ENCODE assay signal across 21 cellular contexts in the genomic region with DNA sequence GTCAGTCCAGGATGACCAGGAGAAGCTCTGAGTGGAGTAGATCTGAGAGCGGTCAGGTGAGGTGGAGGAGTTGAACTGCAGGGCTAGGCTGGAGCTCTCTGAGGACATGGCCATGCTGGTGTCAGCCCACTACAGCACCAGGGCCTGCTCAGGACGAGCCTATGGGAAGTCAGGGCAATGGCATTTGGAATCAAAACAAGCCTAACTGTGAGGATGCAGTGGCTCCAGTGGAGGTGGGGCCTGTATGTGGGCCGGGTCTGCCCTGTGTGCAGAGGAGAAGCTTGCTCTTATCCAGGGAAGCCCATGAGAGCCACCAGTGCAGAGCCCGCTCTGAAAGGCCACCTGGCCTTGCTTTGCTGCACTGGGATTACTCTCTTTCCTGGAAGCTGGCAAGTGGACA. TPM values are rescaled to one million over a fixed set of nuclear protein-coding genes. Genes with fewer than 3 reads are reported as not detected.
"Had no signal": no experiment of that assay in that cellular context is flagged by ENCODE, and none has a peak within 500 bp of the region (broad histone marks: within the 10 kb centered on the region; RNA-seq: fewer than 3 reads in every experiment).

No MANE protein-coding gene starts in this region.

- H3K9me3 Mint-ChIP-seq: activated CD4-positive, alpha-beta T cell treated with anti-CD3 and anti-CD28 coated beads, Interleukin-2, amount 10 ng/mL, durations not matched to agents 7 days and 5 days; activated naive CD8-positive, alpha-beta T cell treated with anti-CD3 and anti-CD28 coated beads for 36 hours; activated T-helper 1 cell treated with anti-CD3 and anti-CD28 coated beads, Interleukin-12 subunit alpha, Interleukin-12 subunit beta, Interleukin-2, Interleukin-4 antibody, amounts not matched to agents 30 ng/mL and 10 ng/mL and 1 ng/mL, durations not matched to agents 14 hours and 24 hours and 36 hours; naive thymus-derived CD4-positive, alpha-beta T cell; T-helper 2 cell treated with Interferon-gamma antibody and Interleukin-4, amounts not matched to agents 5 μg/mL and 100 μg/mL, for 36 hours had no signal

- H3K4me3 Mint-ChIP-seq: activated CD4-positive, alpha-beta T cell treated with anti-CD3 and anti-CD28 coated beads, Interleukin-2, amount 10 ng/mL, durations not matched to agents 7 days and 5 days; activated naive CD8-positive, alpha-beta T cell treated with anti-CD3 and anti-CD28 coated beads for 36 hours; activated T-helper 1 cell treated with anti-CD3 and anti-CD28 coated beads, Interleukin-12 subunit alpha, Interleukin-12 subunit beta, Interleukin-2, Interleukin-4 antibody, amounts not matched to agents 30 ng/mL and 10 ng/mL and 1 ng/mL, durations not matched to agents 14 hours and 24 hours and 36 hours; naive thymus-derived CD4-positive, alpha-beta T cell; T-helper 2 cell treated with Interferon-gamma antibody and Interleukin-4, amounts not matched to agents 5 μg/mL and 100 μg/mL, for 36 hours had no signal

- H3K4me3 ChIP-seq: breast epithelium, gastrocnemius medialis, heart right ventricle, left lung, mucosa of descending colon, right atrium auricular region, upper lobe of right lung had no signal

- H3K4me1 Mint-ChIP-seq: activated naive CD8-positive, alpha-beta T cell treated with anti-CD3 and anti-CD28 coated beads for 36 hours had no signal

- H3K36me3 Mint-ChIP-seq: activated naive CD8-positive, alpha-beta T cell treated with anti-CD3 and anti-CD28 coated beads for 36 hours; naive thymus-derived CD4-positive, alpha-beta T cell had no signal

- H3K27ac ChIP-seq: breast epithelium, gastrocnemius medialis, heart right ventricle, left lung, right atrium auricular region, upper lobe of right lung had no signal

- H3K9me3 ChIP-seq: breast epithelium, gastrocnemius medialis, heart right ventricle, left lung, mucosa of descending colon, right atrium auricular region, upper lobe of right lung had no signal

- H3K27me3 ChIP-seq: gastrocnemius medialis, right atrium auricular region had no signal

- DNase-seq: activated CD4-positive, alpha-beta T cell treated with anti-CD3 and anti-CD28 coated beads, Interleukin-2, amount 10 ng/mL, durations not matched to agents 7 days and 5 days; activated CD8-positive, alpha-beta memory T cell treated with anti-CD3 and anti-CD28 coated beads for 24 hours; activated naive CD8-positive, alpha-beta T cell treated with anti-CD3 and anti-CD28 coated beads for 36 hours; erythroblast; gastrocnemius medialis; heart right ventricle; left lung; mammary epithelial cell; mucosa of descending colon; naive thymus-derived CD4-positive, alpha-beta T cell; small intestine; stimulated activated CD4-positive, alpha-beta T cell treated with anti-CD3 and anti-CD28 coated beads, Interleukin-4, amount 100 ng/mL, for 4 hours; stimulated activated CD8-positive, alpha-beta memory T cell treated with anti-CD3 and anti-CD28 coated beads, Interleukin-4, amount 100 ng/mL, for 48 hours; stimulated activated naive CD4-positive, alpha-beta T cell treated with Interleukin-2 at 50 U/mL for 16 hours; upper lobe of right lung had no signal

- H3K4me1 ChIP-seq: breast epithelium, gastrocnemius medialis, heart right ventricle, left lung, right atrium auricular region, upper lobe of right lung had no signal

- H3K27ac Mint-ChIP-seq: activated CD4-positive, alpha-beta T cell treated with anti-CD3 and anti-CD28 coated beads, Interleukin-2, amount 10 ng/mL, durations not matched to agents 7 days and 5 days; activated naive CD8-positive, alpha-beta T cell treated with anti-CD3 and anti-CD28 coated beads for 36 hours; activated T-helper 1 cell treated with anti-CD3 and anti-CD28 coated beads, Interleukin-12 subunit alpha, Interleukin-12 subunit beta, Interleukin-2, Interleukin-4 antibody, amounts not matched to agents 30 ng/mL and 10 ng/mL and 1 ng/mL, durations not matched to agents 14 hours and 24 hours and 36 hours; naive thymus-derived CD4-positive, alpha-beta T cell; T-helper 2 cell treated with Interferon-gamma antibody and Interleukin-4, amounts not matched to agents 5 μg/mL and 100 μg/mL, for 36 hours had no signal

- ATAC-seq: gastrocnemius medialis; heart right ventricle; left lung; mucosa of descending colon; naive thymus-derived CD4-positive, alpha-beta T cell; upper lobe of right lung had no signal

- H3K36me3 ChIP-seq: breast epithelium, gastrocnemius medialis, heart right ventricle, left lung, right atrium auricular region, upper lobe of right lung had no signal

RNA-seq across cellular contexts. Expression of a gene that starts 11.1 kb away (rescaled TPM):
- total RNA-seq: activated CD4-positive, alpha-beta T cell treated with anti-CD3 and anti-CD28 coated beads, Interleukin-2, amount 10 ng/mL, durations not matched to agents 7 days and 5 days; activated naive CD8-positive, alpha-beta T cell treated with anti-CD3 and anti-CD28 coated beads for 36 hours; activated T-helper 1 cell treated with anti-CD3 and anti-CD28 coated beads, Interleukin-12 subunit alpha, Interleukin-12 subunit beta, Interleukin-2, Interleukin-4 antibody, amounts not matched to agents 30 ng/mL and 10 ng/mL and 1 ng/mL, durations not matched to agents 14 hours and 24 hours and 36 hours; chondrocyte; dermis microvascular lymphatic vessel endothelial cell; naive thymus-derived CD4-positive, alpha-beta T cell had no signal
- polyA plus RNA-seq: naive thymus-derived CD4-positive, alpha-beta T cell had no signal

RNA-seq across cellular contexts. Expression of a gene that starts 31.9 kb away (rescaled TPM):
- total RNA-seq: activated CD4-positive, alpha-beta T cell treated with anti-CD3 and anti-CD28 coated beads, Interleukin-2, amount 10 ng/mL, durations not matched to agents 7 days and 5 days; activated naive CD8-positive, alpha-beta T cell treated with anti-CD3 and anti-CD28 coated beads for 36 hours; activated T-helper 1 cell treated with anti-CD3 and anti-CD28 coated beads, Interleukin-12 subunit alpha, Interleukin-12 subunit beta, Interleukin-2, Interleukin-4 antibody, amounts not matched to agents 30 ng/mL and 10 ng/mL and 1 ng/mL, durations not matched to agents 14 hours and 24 hours and 36 hours; breast epithelium; chondrocyte; dermis microvascular lymphatic vessel endothelial cell; gastrocnemius medialis; heart right ventricle; left lung; mammary epithelial cell; mucosa of descending colon; naive thymus-derived CD4-positive, alpha-beta T cell; right atrium auricular region; upper lobe of right lung had no signal
- polyA plus RNA-seq: heart right ventricle; mammary epithelial cell; naive thymus-derived CD4-positive, alpha-beta T cell; small intestine had no signal
